ENCODE assay signal across 1 cellular context in genomic region chr2:51649366-51649765, GRCh38.
TF ChIP-seq lines count a peak whose summit lies in the region.

No MANE protein-coding gene starts in this region.

TF ChIP-seq in SK-N-SH, 30 proteins besides CTCF, POLR2A, EP300 and RAD21 (continued from another document):
- TF ChIP-seq FOSL2 (IDR thresholded peaks at IDR 0.05; ENCODE audit: borderline replicate concordance, low read depth) (no peak), USF1 (IDR thresholded peaks at IDR 0.05; ENCODE audit: borderline replicate concordance, low read depth) (no peak), MAX (IDR thresholded peaks at IDR 0.05; ENCODE audit: low read depth) (no peak), RCOR1 (IDR thresholded peaks at IDR 0.05; ENCODE audit: low read length) (no peak), REST (IDR thresholded peaks at IDR 0.05; ENCODE audit: low read depth, low read length) (no peak), TEAD4 (IDR thresholded peaks at IDR 0.05; ENCODE audit: borderline replicate concordance, insufficient read depth) (no peak), IRF3 (IDR thresholded peaks at IDR 0.05; ENCODE audit: low read depth, low read length) (no peak), RFX5 (IDR thresholded peaks at IDR 0.05; ENCODE audit: low read length) (no peak)
